In the genomic region with DNA sequence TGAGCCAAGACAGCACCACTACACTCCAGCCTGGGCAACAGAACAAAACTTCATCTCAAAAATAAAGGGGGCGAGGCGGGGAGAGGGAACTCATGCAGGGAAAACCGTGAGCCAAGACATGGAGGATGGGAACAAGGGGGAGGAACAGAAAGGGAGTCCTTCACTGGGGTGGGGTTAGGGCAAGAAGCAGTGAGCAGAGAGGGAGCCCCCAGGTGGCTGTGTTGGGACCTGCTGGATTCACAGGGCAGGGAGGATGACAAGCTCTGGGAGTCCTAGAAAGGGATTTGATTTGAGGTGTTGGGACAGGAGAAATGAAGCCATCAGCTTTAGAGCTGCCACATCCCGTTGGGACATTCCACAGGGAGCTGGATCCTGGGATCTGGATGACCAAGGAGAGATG, we compare ENCODE assay signal across 13 cellular contexts.
DNase-seq lines count a peak whose midpoint lies in the region; ATAC-seq, FAIRE-seq and TF ChIP-seq lines count a peak whose summit lies in the region.
"Had no signal": no experiment of that assay in that cellular context is flagged by ENCODE, and none has a peak within 500 bp of the region (broad histone marks: within the 10 kb centered on the region; RNA-seq: fewer than 3 reads in every experiment).

No MANE protein-coding gene starts in this region.

- H3K27me3 ChIP-seq in HepG2 (ENCODE audit: control insufficient read depth in 1 of 2, insufficient read depth in 2 of 2, low read length in 2 of 2) (0 out of 5 replicates have a peak, but pooled peaks cover 0 to 5% of the 10 kb centered on the region in 2 experiments), right lobe of liver (no peaks in the 10 kb centered on the region), Karpas-422 (ENCODE audit: low read length) (no peaks in the 10 kb centered on the region), brain microvascular endothelial cell (replicated peaks) (no peaks in the 10 kb centered on the region)
- H3K27me3 ChIP-seq: testis had no signal

- H3K27ac ChIP-seq in HepG2 (ENCODE audit: extremely low read length, insufficient read depth, low read length) (no peak overlapping the region), right lobe of liver (no peak overlapping the region), Karpas-422 (ENCODE audit: low read length) (no peak overlapping the region), brain microvascular endothelial cell (no peak overlapping the region)
- H3K27ac ChIP-seq: testis had no signal

- H3K4me2 ChIP-seq in HepG2 (ENCODE audit: low read depth, low read length) (no peak overlapping the region), Karpas-422 (ENCODE audit: low read depth, low read length, poor library complexity, severe bottlenecking) (no peak overlapping the region)

- BruUV-seq in HepG2 (replicated peaks; lab: Mats Ljungman, UMichigan) = no TSS peak

- ATAC-seq in HepG2 (peak; percentile 85), right lobe of liver (no peak), HG03521 (IDR thresholded peaks at IDR 0.05; ENCODE audit: unreplicated experiment) (no peak), HG03457 (IDR thresholded peaks at IDR 0.05; ENCODE audit: unreplicated experiment) (no peak), HG02973 (IDR thresholded peaks at IDR 0.05; ENCODE audit: unreplicated experiment) (no peak)
- ATAC-seq: naive thymus-derived CD8-positive, alpha-beta T cell had no signal

- H3K4me3 ChIP-seq in HepG2 (replicated peaks in 1 of 3; ENCODE audit: insufficient read depth in 1 of 3, low read depth in 2 of 3, low read length in 3 of 3) (no peak overlapping the region), right lobe of liver (no peak overlapping the region), Karpas-422 (ENCODE audit: low read length) (no peak overlapping the region), brain microvascular endothelial cell (ENCODE audit: low read depth, low read length) (no peak overlapping the region)
- H3K4me3 ChIP-seq: testis had no signal

- WGBS in HepG2 (ENCODE audit: low lambda C conversion rate) = 17% methylated on average over 4 of the region's 4 CpGs
- WGBS in right lobe of liver (ENCODE audit: insufficient coverage, low coverage, low lambda C conversion rate, missing lambda C conversion rate) = 82% methylated on average over 3 of the region's 4 CpGs

- intact Hi-C loops in HepG2 (cut with micrococcal nuclease; ENCODE audit: unreplicated experiment) = no loop called here
- intact Hi-C loops in right lobe of liver (cut with DNase I) = no loop called here

- H3K9me3 ChIP-seq in HepG2 (ENCODE audit: low read length) = no peaks in the 10 kb centered on the region
- no peaks in the 10 kb centered on the region for H3K9me3 ChIP-seq in right lobe of liver
- no peaks in the 10 kb centered on the region for H3K9me3 ChIP-seq in Karpas-422 (ENCODE audit: low read length)
- H3K9me3 ChIP-seq: testis had no signal

- TF ChIP-seq RAD21 in HepG2 (CRISPR knock-in tag; IDR thresholded peaks at IDR 0.05) = no peak

- H2AFZ ChIP-seq in HepG2 (ENCODE audit: low read length) (no peak overlapping the region), Karpas-422 (ENCODE audit: low read length) (no peak overlapping the region; the same call in 1 of the 2 replicates)

- TF ChIP-seq EP300 in HepG2 (IDR thresholded peaks at IDR 0.05; ENCODE audit: low read depth in 2 of 2, low read length in 2 of 2) = no peak
- no peak for TF ChIP-seq EP300 in HepG2 (CRISPR knock-in tag; IDR thresholded peaks at IDR 0.05; ENCODE audit: borderline replicate concordance)

- no peak overlapping the region for H3K9ac ChIP-seq in HepG2 (ENCODE audit: insufficient read depth, low read depth, low read length)
- no peak overlapping the region for H3K9ac ChIP-seq in Karpas-422 (ENCODE audit: low read length)

- DNase-seq in HepG2 (ENCODE audit: low spot score) = no peak
- no peak for DNase-seq in right lobe of liver
- DNase-seq in Karpas-422 = peak; percentile 81
- no peak for DNase-seq in brain microvascular endothelial cell
- DNase-seq in stimulated activated CD8-positive, alpha-beta memory T cell treated with anti-CD3 and anti-CD28 coated beads, Interleukin-4, amount 100 ng/mL, for 48 hours = peak; percentile 31
- DNase-seq: naive thymus-derived CD8-positive, alpha-beta T cell; NCI-H1930; NCI-H526; testis had no signal

- H4K20me1 ChIP-seq in HepG2 (ENCODE audit: insufficient read depth, low read length) (no peaks in the 10 kb centered on the region), Karpas-422 (ENCODE audit: insufficient read depth, low read depth, low read length) (no peaks in the 10 kb centered on the region)

- H3K4me1 ChIP-seq in HepG2 (ENCODE audit: insufficient read depth, low read length) = no peaks in the 10 kb centered on the region
- no peaks in the 10 kb centered on the region for H3K4me1 ChIP-seq in right lobe of liver
- H3K4me1 ChIP-seq in Karpas-422 (ENCODE audit: low read length) = peaks cover 60% of the 10 kb centered on the region
- H3K4me1 ChIP-seq: testis had no signal

- no peaks in the 10 kb centered on the region for H3K79me2 ChIP-seq in HepG2 (ENCODE audit: insufficient read depth, low read length)
- no peaks in the 10 kb centered on the region for H3K79me2 ChIP-seq in Karpas-422 (ENCODE audit: low read length)

- TF ChIP-seq CTCF in HepG2 (CRISPR knock-in tag; IDR thresholded peaks at IDR 0.05) = peak; percentile 39; the same call in 1 of the 2 replicates
- TF ChIP-seq CTCF in right lobe of liver (IDR thresholded peaks at IDR 0.05) = peak in 2 of 4 donors; percentile 9 to 13
- TF ChIP-seq CTCF in brain microvascular endothelial cell (IDR thresholded peaks at IDR 0.05; ENCODE audit: low read depth, low read length, missing control alignments) = peak; percentile 31

- no peaks in the 10 kb centered on the region for H3K9me2 ChIP-seq in Karpas-422 (replicated peaks; ENCODE audit: insufficient read depth, low read length)

- POLR2A ChIA-PET in HepG2 (lab: Yijun Ruan, JAX) = no interaction called here

- H3K36me3 ChIP-seq in HepG2 (replicated peaks in 1 of 2; ENCODE audit: control insufficient read depth in 1 of 2, insufficient read depth in 2 of 2, low read length in 2 of 2) = no peaks in the 10 kb centered on the region
- H3K36me3 ChIP-seq in right lobe of liver = no peaks in the 10 kb centered on the region
- H3K36me3 ChIP-seq in Karpas-422 (ENCODE audit: insufficient read depth, low read length) = no peaks in the 10 kb centered on the region
- H3K36me3 ChIP-seq in brain microvascular endothelial cell (replicated peaks) = no peaks in the 10 kb centered on the region

- FAIRE-seq in HepG2 (lab: Jason Lieb, UNC) = no peak
- FAIRE-seq: GM18507 had no signal

- CTCF ChIA-PET in HepG2 (lab: Yijun Ruan, JAX; ENCODE audit: low intra/inter-chr PET ratio, low total read pairs) = no interaction called here

- in situ Hi-C loops in HepG2 (cut with HindIII; ENCODE audit: extremely low pct_ligation_motif_present, low pct_unique_long_range_greater_than_20kb) = no loop called here
- in situ Hi-C loops in brain microvascular endothelial cell (cut with HindIII; ENCODE audit: low pct_ligation_motif_present, low sequenced_read_pairs) = no loop called here

- TF ChIP-seq POLR2A in HepG2 (IDR thresholded peaks at IDR 0.05; ENCODE audit: insufficient read depth in 1 of 2, low read depth in 2 of 2, low read length in 2 of 2) = no peak
- TF ChIP-seq POLR2A in right lobe of liver (IDR thresholded peaks at IDR 0.05) = no peak

TF ChIP-seq in HepG2, 621 proteins besides CTCF, POLR2A, EP300 and RAD21:
- TF ChIP-seq NR3C1 (CRISPR knock-in tag; IDR thresholded peaks at IDR 0.05) (no peak), CREM (IDR thresholded peaks at IDR 0.05) (no peak), CREM (CRISPR knock-in tag; IDR thresholded peaks at IDR 0.05) (no peak), TCF7 (IDR thresholded peaks at IDR 0.05; ENCODE audit: low read depth) (no peak), ZKSCAN8 (CRISPR knock-in tag; IDR thresholded peaks at IDR 0.05; ENCODE audit: borderline replicate concordance) (no peak), SMC3 (IDR thresholded peaks at IDR 0.05; ENCODE audit: low read length) (peak; percentile 20; the same call in 1 of the 2 replicates), ZNF761 (CRISPR knock-in tag; conservative IDR thresholded peaks at IDR 0.05) (no peak), IKZF4 (CRISPR knock-in tag; IDR thresholded peaks at IDR 0.05; ENCODE audit: borderline replicate concordance, low read depth, not compliant biosample characterization) (no peak), ZFP62 (CRISPR knock-in tag; IDR thresholded peaks at IDR 0.05) (no peak), ZBTB7A (CRISPR knock-in tag; IDR thresholded peaks at IDR 0.05) (no peak), STAG1 (CRISPR knock-in tag; IDR thresholded peaks at IDR 0.05) (peak; percentile 29; the same call in 1 of the 2 replicates)

Comparison
In these comparisons a context has a peak if more than half of its experiments do, and no peak if none do; other contexts are left out.
1. DNase-seq: peak in Karpas-422 (single experiment) and stimulated activated CD8-positive, alpha-beta memory T cell treated with anti-CD3 and anti-CD28 coated beads, Interleukin-4, amount 100 ng/mL, for 48 hours (single experiment); none in HepG2 (single experiment), right lobe of liver (0 of 3) and brain microvascular endothelial cell (single experiment).